8 cellular contexts compared by ENCODE assay signal in genomic region chr16:81752225-81752875, GRCh38. TPM values are rescaled to one million over a fixed set of nuclear protein-coding genes. Genes with fewer than 3 reads are reported as not detected.
DNase-seq lines count a peak whose midpoint lies in the region; ATAC-seq and TF ChIP-seq lines count a peak whose summit lies in the region.

No MANE protein-coding gene starts in this region.

- H3K27ac Mint-ChIP-seq in MCF 10A (ENCODE audit: low read depth, unreplicated experiment) = no peak overlapping the region

- no peaks in the 10 kb centered on the region for H3K36me3 ChIP-seq in adrenal gland (replicated peaks in 1 of 2)
- H3K36me3 ChIP-seq in mucosa of rectum (ENCODE audit: control insufficient read depth in 2 of 2, insufficient read depth in 2 of 2, low read length in 2 of 2) = no peaks in the 10 kb centered on the region

- no peak for TF ChIP-seq POLR2A in adrenal gland (IDR thresholded peaks at IDR 0.05)

- H3K27me3 ChIP-seq in adrenal gland = no peaks in the 10 kb centered on the region
- H3K27me3 ChIP-seq in mucosa of rectum (ENCODE audit: control insufficient read depth in 2 of 2, insufficient read depth in 2 of 2, low read length in 2 of 2) = peaks cover 0 to 2% of the 10 kb centered on the region in 2 donors

- DNase-seq in ELR (ENCODE audit: low read depth) = peak; percentile 23
- peak; percentile 36 to 65 (median 54) for DNase-seq in adrenal gland
- no peak for DNase-seq in NCI-H2081 (lab: John Stamatoyannopoulos, UW)
- DNase-seq in ACHN = no peak
- DNase-seq in MCF 10A (ENCODE audit: unreplicated experiment) = no peak

- H3K4me1 ChIP-seq in adrenal gland (replicated peaks in 1 of 2) (peaks cover 4% of the 10 kb centered on the region in 2 donors), mucosa of rectum (ENCODE audit: control insufficient read depth in 2 of 2, insufficient read depth in 2 of 2, low read length in 2 of 2) (peaks cover 0 to 10% of the 10 kb centered on the region in 2 donors)

- intact Hi-C loops in adrenal gland (cut with DNase I) (no loop called here), MCF 10A (cut with micrococcal nuclease) (no loop called here)

- H3K36me3 Mint-ChIP-seq in MCF 10A (ENCODE audit: insufficient read depth, unreplicated experiment) = no peaks in the 10 kb centered on the region

- CTCF ChIA-PET in MCF 10A (lab: Yijun Ruan, JAX) = interaction anchor here (0.7 to 2.7 kb wide), 3 partner anchors 15 to 30 kb away, joined by 3 to 6 read pairs (median 6); no protein-coding TSS in a partner anchor

- H3K4me3 ChIP-seq in adrenal gland = no peak overlapping the region
- no peak overlapping the region for H3K4me3 ChIP-seq in mucosa of rectum (ENCODE audit: low read length in 2 of 2)

- in situ Hi-C loops in ACHN (cut with HindIII; ENCODE audit: low pct_ligation_motif_present, low pct_unique_long_range_greater_than_20kb, low sequenced_read_pairs) = no loop called here

- no peaks in the 10 kb centered on the region for H3K9me3 Mint-ChIP-seq in MCF 10A (ENCODE audit: unreplicated experiment)

- POLR2A ChIA-PET in MCF 10A (lab: Yijun Ruan, JAX) = no interaction called here

- H3K9me3 ChIP-seq in adrenal gland (replicated peaks in 1 of 3) (no peaks in the 10 kb centered on the region), mucosa of rectum (ENCODE audit: control insufficient read depth in 2 of 2, low read length in 2 of 2) (no peaks in the 10 kb centered on the region)

- TF ChIP-seq CTCF in adrenal gland (IDR thresholded peaks at IDR 0.05) = no peak
- TF ChIP-seq CTCF in MCF 10A (IDR thresholded peaks at IDR 0.05; ENCODE audit: unreplicated experiment) = no peak

- ATAC-seq in GM21390 (IDR thresholded peaks at IDR 0.05; ENCODE audit: unreplicated experiment) (peak; percentile 87), HG03520 (IDR thresholded peaks at IDR 0.05; ENCODE audit: unreplicated experiment) (peak; percentile 80)

- H3K9ac ChIP-seq in mucosa of rectum (ENCODE audit: low read depth in 1 of 2, low read length in 2 of 2) = no peak overlapping the region

- BruUV-seq in MCF 10A (replicated peaks; lab: Mats Ljungman, UMichigan) = no TSS peak

- no peaks in the 10 kb centered on the region for H3K27me3 Mint-ChIP-seq in MCF 10A (ENCODE audit: insufficient read depth, unreplicated experiment)

- 57 to 74% (median 60%) methylated on average over 8 to 13 of the region's 13 CpGs for WGBS in adrenal gland, 4 donors

- H3K27ac ChIP-seq in adrenal gland = peak overlapping the region in 4 of 5 donors; percentile 5 to 49 (median 32)
- peak overlapping the region; percentile 2 to 79 for H3K27ac ChIP-seq in mucosa of rectum (ENCODE audit: low read depth in 2 of 2, low read length in 2 of 2)

- no peaks in the 10 kb centered on the region for H3K4me1 Mint-ChIP-seq in MCF 10A (ENCODE audit: insufficient read depth, unreplicated experiment)

- H3K4me3 Mint-ChIP-seq in MCF 10A (ENCODE audit: unreplicated experiment) = no peak overlapping the region

RNA-seq across cellular contexts. Expression of gene PLCG2, which starts 26.7 kb away (rescaled TPM):
- 10 to 100 TPM in 5 of 8 donors, 1 to 10 TPM in 3; 4.8 to 47.2 (median 10.9) TPM for total RNA-seq in adrenal gland
- 10 to 100 TPM in 1 of 3 donors, 1 to 10 TPM in 2; 5.1 to 47.6 (median 8.3) TPM for polyA plus RNA-seq in adrenal gland
- total RNA-seq in MCF 10A (2022) = 5.2 and 6.0 TPM in 2 replicates

Comparison
In these comparisons a context has a peak if more than half of its experiments do, and no peak if none do; other contexts are left out.
1. DNase-seq: peak in ELR (single experiment) and adrenal gland (7 of 7); none in NCI-H2081 (0 of 2), ACHN (single experiment) and MCF 10A (single experiment).